8 cellular contexts compared by ENCODE assay signal in genomic region chr7:22860784-22861482, GRCh38. TPM values are rescaled to one million over a fixed set of nuclear protein-coding genes. Genes with fewer than 3 reads are reported as not detected.
DNase-seq lines count a peak whose midpoint lies in the region; ATAC-seq and TF ChIP-seq lines count a peak whose summit lies in the region.

No MANE protein-coding gene starts in this region.

- H3K27me3 ChIP-seq in lower lobe of right lung (ENCODE audit: low read depth): no peaks in the 10 kb centered on the region

- no peak overlapping the region for H3K4me3 Mint-ChIP-seq in CD14-positive monocyte
- no peak overlapping the region for H3K4me3 Mint-ChIP-seq in activated CD8-positive, alpha-beta T cell treated with anti-CD3 and anti-CD28 coated beads, Interleukin-2, amount 10 ng/mL, durations not matched to agents 7 days and 5 days

- intact Hi-C loops in CD14-positive monocyte (cut with micrococcal nuclease): no loop called here
- intact Hi-C loops in lower lobe of right lung (cut with DNase I): no loop called here

- CTCF ChIA-PET in activated CD8-positive, alpha-beta T cell treated with anti-CD3 and anti-CD28 coated beads, Interleukin-2, amount 10 ng/mL, durations not matched to agents 7 days and 5 days (lab: Charles Lee): interaction anchor here (0.9 to 2.0 kb wide), 18 partner anchors 9 to 321 kb away, joined by 3 to 14 read pairs (median 4); partner anchors contain the start of gene TOMM7

- no peaks in the 10 kb centered on the region for H3K27me3 Mint-ChIP-seq in CD14-positive monocyte (ENCODE audit: low read depth in 3 of 3)
- H3K27me3 Mint-ChIP-seq in activated CD8-positive, alpha-beta T cell treated with anti-CD3 and anti-CD28 coated beads, Interleukin-2, amount 10 ng/mL, durations not matched to agents 7 days and 5 days (ENCODE audit: low read depth): no peaks in the 10 kb centered on the region

- ATAC-seq in HG03159 (IDR thresholded peaks at IDR 0.05; ENCODE audit: unreplicated experiment) (peak; percentile 44), lower lobe of right lung (no peak), GM18873 (IDR thresholded peaks at IDR 0.05; ENCODE audit: low FRiP score, unreplicated experiment) (no peak), HG02852 (IDR thresholded peaks at IDR 0.05; ENCODE audit: unreplicated experiment) (no peak)
- ATAC-seq in activated CD8-positive, alpha-beta T cell treated with anti-CD3 and anti-CD28 coated beads, Interleukin-2, amount 10 ng/mL, durations not matched to agents 7 days and 5 days: no peak

- H3K4me1 Mint-ChIP-seq in CD14-positive monocyte: peaks cover 3% of the 10 kb centered on the region
- H3K4me1 Mint-ChIP-seq in activated CD8-positive, alpha-beta T cell treated with anti-CD3 and anti-CD28 coated beads, Interleukin-2, amount 10 ng/mL, durations not matched to agents 7 days and 5 days (ENCODE audit: low read depth): peaks cover 35% of the 10 kb centered on the region

- DNase-seq in CD14-positive monocyte (ENCODE audit: low spot score) (no peak), lower lobe of right lung (no peak), GM19240 (ENCODE audit: insufficient read length, low spot score) (no peak), NCI-H2171 (lab: John Stamatoyannopoulos, UW) (no peak)
- DNase-seq in activated CD8-positive, alpha-beta T cell treated with anti-CD3 and anti-CD28 coated beads, Interleukin-2, amount 10 ng/mL, durations not matched to agents 7 days and 5 days: peak; percentile 36

- H3K9me3 ChIP-seq in lower lobe of right lung: no peaks in the 10 kb centered on the region

- no peak overlapping the region for H3K4me3 ChIP-seq in lower lobe of right lung

- peaks cover 19% of the 10 kb centered on the region for H3K4me1 ChIP-seq in lower lobe of right lung

- H3K27ac Mint-ChIP-seq in CD14-positive monocyte: no peak overlapping the region
- H3K27ac Mint-ChIP-seq in activated CD8-positive, alpha-beta T cell treated with anti-CD3 and anti-CD28 coated beads, Interleukin-2, amount 10 ng/mL, durations not matched to agents 7 days and 5 days: peak overlapping the region; percentile 26

- no peak overlapping the region for H3K27ac ChIP-seq in lower lobe of right lung

- TF ChIP-seq CTCF in CD14-positive monocyte (IDR thresholded peaks at IDR 0.05) (peak; percentile 79), lower lobe of right lung (IDR thresholded peaks at IDR 0.05) (peak; percentile 51)

- peaks cover 3 to 9% of the 10 kb centered on the region in 2 donors for H3K36me3 Mint-ChIP-seq in CD14-positive monocyte
- H3K36me3 Mint-ChIP-seq in activated CD8-positive, alpha-beta T cell treated with anti-CD3 and anti-CD28 coated beads, Interleukin-2, amount 10 ng/mL, durations not matched to agents 7 days and 5 days (ENCODE audit: low read depth): peaks cover 53% of the 10 kb centered on the region

- no peaks in the 10 kb centered on the region for H3K36me3 ChIP-seq in lower lobe of right lung

- POLR2A ChIA-PET in activated CD8-positive, alpha-beta T cell treated with anti-CD3 and anti-CD28 coated beads, Interleukin-2, amount 10 ng/mL, durations not matched to agents 7 days and 5 days (lab: Charles Lee): interaction anchor here (0.9 kb wide), 1 partner anchor 152 kb away, joined by 3 read pairs; no protein-coding TSS in a partner anchor

- no peaks in the 10 kb centered on the region for H3K9me3 Mint-ChIP-seq in CD14-positive monocyte
- no peaks in the 10 kb centered on the region for H3K9me3 Mint-ChIP-seq in activated CD8-positive, alpha-beta T cell treated with anti-CD3 and anti-CD28 coated beads, Interleukin-2, amount 10 ng/mL, durations not matched to agents 7 days and 5 days (ENCODE audit: insufficient read depth)

RNA-seq across cellular contexts. Expression of gene TOMM7, which starts 38.3 kb away (rescaled TPM):
- polyA plus RNA-seq in CD14-positive monocyte: 100 to 1,000 TPM in 1 of 2 donors, 10 to 100 TPM in 1; 93.3 to 111 TPM
- 100 to 1,000 TPM; 206 to 208 TPM for total RNA-seq in activated CD8-positive, alpha-beta T cell treated with anti-CD3 and anti-CD28 coated beads, Interleukin-2, amount 10 ng/mL, durations not matched to agents 7 days and 5 days
- total RNA-seq in lower lobe of right lung: 376 TPM
